In the genomic region with DNA sequence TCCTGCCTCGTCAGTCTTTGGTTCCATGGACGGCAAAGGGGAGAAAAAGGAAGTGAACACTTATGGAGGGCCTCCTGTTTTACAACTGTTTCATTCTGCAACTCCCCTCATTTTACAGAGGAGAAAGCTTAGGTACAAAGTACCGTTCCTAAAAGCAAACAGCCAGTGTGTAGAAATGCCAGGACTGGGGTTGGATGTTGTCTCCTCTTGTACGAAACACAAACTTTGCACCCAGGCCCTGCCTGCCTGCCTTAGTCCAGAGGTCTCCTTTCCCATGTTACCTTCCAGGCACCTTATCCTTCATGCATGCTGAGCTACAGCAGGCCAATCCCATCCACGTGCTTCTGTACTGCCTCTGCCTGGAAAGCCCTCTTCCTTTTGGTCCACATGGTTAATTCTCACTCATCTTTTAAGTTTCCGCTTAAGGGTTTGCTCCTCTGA, we compare ENCODE assay signal across 1 cellular context.
TF ChIP-seq lines count a peak whose summit lies in the region.

No MANE protein-coding gene starts in this region.

TF ChIP-seq in HepG2, 621 proteins besides CTCF, POLR2A, EP300 and RAD21 (continued from another document and continues in another):
- peak; percentile 32; the same call in 1 of the 2 replicates for TF ChIP-seq IRF2 (CRISPR knock-in tag; IDR thresholded peaks at IDR 0.05)
- no peak for TF ChIP-seq FIP1L1 (IDR thresholded peaks at IDR 0.05; ENCODE audit: borderline replicate concordance, insufficient read depth, low read depth, low read length)
- TF ChIP-seq ZNF510 (CRISPR knock-in tag; IDR thresholded peaks at IDR 0.05; ENCODE audit: low read depth), result no peak
- TF ChIP-seq IKZF4 (CRISPR knock-in tag; IDR thresholded peaks at IDR 0.05; ENCODE audit: borderline replicate concordance, low read depth, not compliant biosample characterization), result no peak
- TF ChIP-seq, protein P1, sequence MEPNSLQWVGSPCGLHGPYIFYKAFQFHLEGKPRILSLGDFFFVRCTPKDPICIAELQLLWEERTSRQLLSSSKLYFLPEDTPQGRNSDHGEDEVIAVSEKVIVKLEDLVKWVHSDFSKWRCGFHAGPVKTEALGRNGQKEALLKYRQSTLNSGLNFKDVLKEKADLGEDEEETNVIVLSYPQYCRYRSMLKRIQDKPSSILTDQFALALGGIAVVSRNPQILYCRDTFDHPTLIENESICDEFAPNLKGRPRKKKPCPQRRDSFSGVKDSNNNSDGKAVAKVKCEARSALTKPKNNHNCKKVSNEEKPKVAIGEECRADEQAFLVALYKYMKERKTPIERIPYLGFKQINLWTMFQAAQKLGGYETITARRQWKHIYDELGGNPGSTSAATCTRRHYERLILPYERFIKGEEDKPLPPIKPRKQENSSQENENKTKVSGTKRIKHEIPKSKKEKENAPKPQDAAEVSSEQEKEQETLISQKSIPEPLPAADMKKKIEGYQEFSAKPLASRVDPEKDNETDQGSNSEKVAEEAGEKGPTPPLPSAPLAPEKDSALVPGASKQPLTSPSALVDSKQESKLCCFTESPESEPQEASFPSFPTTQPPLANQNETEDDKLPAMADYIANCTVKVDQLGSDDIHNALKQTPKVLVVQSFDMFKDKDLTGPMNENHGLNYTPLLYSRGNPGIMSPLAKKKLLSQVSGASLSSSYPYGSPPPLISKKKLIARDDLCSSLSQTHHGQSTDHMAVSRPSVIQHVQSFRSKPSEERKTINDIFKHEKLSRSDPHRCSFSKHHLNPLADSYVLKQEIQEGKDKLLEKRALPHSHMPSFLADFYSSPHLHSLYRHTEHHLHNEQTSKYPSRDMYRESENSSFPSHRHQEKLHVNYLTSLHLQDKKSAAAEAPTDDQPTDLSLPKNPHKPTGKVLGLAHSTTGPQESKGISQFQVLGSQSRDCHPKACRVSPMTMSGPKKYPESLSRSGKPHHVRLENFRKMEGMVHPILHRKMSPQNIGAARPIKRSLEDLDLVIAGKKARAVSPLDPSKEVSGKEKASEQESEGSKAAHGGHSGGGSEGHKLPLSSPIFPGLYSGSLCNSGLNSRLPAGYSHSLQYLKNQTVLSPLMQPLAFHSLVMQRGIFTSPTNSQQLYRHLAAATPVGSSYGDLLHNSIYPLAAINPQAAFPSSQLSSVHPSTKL (CRISPR knock-in tag; IDR thresholded peaks at IDR 0.05), result peak; percentile 63
- no peak for TF ChIP-seq CC2D1A (CRISPR knock-in tag; IDR thresholded peaks at IDR 0.05)
- TF ChIP-seq, protein P2, sequence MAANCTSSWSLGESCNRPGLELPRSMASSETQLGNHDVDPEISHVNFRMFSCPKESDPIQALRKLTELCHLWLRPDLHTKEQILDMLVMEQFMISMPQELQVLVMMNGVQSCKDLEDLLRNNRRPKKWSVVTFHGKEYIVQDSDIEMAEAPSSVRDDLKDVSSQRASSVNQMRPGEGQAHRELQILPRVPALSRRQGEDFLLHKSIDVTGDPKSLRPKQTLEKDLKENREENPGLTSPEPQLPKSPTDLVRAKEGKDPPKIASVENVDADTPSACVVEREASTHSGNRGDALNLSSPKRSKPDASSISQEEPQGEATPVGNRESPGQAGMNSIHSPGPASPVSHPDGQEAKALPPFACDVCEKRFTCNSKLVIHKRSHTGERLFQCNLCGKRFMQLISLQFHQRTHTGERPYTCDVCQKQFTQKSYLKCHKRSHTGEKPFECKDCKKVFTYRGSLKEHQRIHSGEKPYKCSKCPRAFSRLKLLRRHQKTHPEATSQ (CRISPR knock-in tag; IDR thresholded peaks at IDR 0.05; ENCODE audit: borderline replicate concordance), result 0 out of 2 replicates have a peak, but pooled peaks have one; percentile 40
- TF ChIP-seq MTF2 (CRISPR knock-in tag; IDR thresholded peaks at IDR 0.05; ENCODE audit: borderline replicate concordance), result no peak
- peak; percentile 89 for TF ChIP-seq MAX (IDR thresholded peaks at IDR 0.05)
- TF ChIP-seq TBX3 (IDR thresholded peaks at IDR 0.05; ENCODE audit: borderline replicate concordance), result no peak
- peak; percentile 66; the same call in 1 of the 2 replicates for TF ChIP-seq ZKSCAN5 (CRISPR knock-in tag; IDR thresholded peaks at IDR 0.05)
- TF ChIP-seq MTA1 (CRISPR knock-in tag; IDR thresholded peaks at IDR 0.05; ENCODE audit: borderline replicate concordance), result no peak
- no peak for TF ChIP-seq ZBTB7A (CRISPR knock-in tag; IDR thresholded peaks at IDR 0.05)
- no peak for TF ChIP-seq MLXIP (CRISPR knock-in tag; IDR thresholded peaks at IDR 0.05; ENCODE audit: borderline replicate concordance)
- peak; percentile 26; the same call in 1 of the 2 replicates for TF ChIP-seq ZSCAN25 (CRISPR knock-in tag; IDR thresholded peaks at IDR 0.05)
- 0 out of 2 replicates have a peak, but pooled peaks have one; percentile 19 for TF ChIP-seq GATAD2A (CRISPR knock-in tag; IDR thresholded peaks at IDR 0.05)
- no peak for TF ChIP-seq ZNF674 (CRISPR knock-in tag; IDR thresholded peaks at IDR 0.05; ENCODE audit: low read depth)
- TF ChIP-seq MED1 (CRISPR knock-in tag; IDR thresholded peaks at IDR 0.05), result peak; percentile 38; the same call in 1 of the 2 replicates
- peak; percentile 17; the same call in 1 of the 2 replicates for TF ChIP-seq CREM (IDR thresholded peaks at IDR 0.05)
- no peak for TF ChIP-seq CREM (CRISPR knock-in tag; IDR thresholded peaks at IDR 0.05)
- TF ChIP-seq PHB2 (IDR thresholded peaks at IDR 0.05; ENCODE audit: partially characterized antibody), result no peak
- TF ChIP-seq, protein P3, sequence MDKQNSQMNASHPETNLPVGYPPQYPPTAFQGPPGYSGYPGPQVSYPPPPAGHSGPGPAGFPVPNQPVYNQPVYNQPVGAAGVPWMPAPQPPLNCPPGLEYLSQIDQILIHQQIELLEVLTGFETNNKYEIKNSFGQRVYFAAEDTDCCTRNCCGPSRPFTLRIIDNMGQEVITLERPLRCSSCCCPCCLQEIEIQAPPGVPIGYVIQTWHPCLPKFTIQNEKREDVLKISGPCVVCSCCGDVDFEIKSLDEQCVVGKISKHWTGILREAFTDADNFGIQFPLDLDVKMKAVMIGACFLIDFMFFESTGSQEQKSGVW (CRISPR knock-in tag; IDR thresholded peaks at IDR 0.05; ENCODE audit: borderline replicate concordance), result no peak
- TF ChIP-seq, protein P4, sequence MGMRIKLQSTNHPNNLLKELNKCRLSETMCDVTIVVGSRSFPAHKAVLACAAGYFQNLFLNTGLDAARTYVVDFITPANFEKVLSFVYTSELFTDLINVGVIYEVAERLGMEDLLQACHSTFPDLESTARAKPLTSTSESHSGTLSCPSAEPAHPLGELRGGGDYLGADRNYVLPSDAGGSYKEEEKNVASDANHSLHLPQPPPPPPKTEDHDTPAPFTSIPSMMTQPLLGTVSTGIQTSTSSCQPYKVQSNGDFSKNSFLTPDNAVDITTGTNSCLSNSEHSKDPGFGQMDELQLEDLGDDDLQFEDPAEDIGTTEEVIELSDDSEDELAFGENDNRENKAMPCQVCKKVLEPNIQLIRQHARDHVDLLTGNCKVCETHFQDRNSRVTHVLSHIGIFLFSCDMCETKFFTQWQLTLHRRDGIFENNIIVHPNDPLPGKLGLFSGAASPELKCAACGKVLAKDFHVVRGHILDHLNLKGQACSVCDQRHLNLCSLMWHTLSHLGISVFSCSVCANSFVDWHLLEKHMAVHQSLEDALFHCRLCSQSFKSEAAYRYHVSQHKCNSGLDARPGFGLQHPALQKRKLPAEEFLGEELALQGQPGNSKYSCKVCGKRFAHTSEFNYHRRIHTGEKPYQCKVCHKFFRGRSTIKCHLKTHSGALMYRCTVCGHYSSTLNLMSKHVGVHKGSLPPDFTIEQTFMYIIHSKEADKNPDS (CRISPR knock-in tag; IDR thresholded peaks at IDR 0.05), result 0 out of 2 replicates have a peak, but pooled peaks have one; percentile 43
- 0 out of 2 replicates have a peak, but pooled peaks have one; percentile 36 for TF ChIP-seq WIZ (CRISPR knock-in tag; IDR thresholded peaks at IDR 0.05)
- no peak for TF ChIP-seq ZNF263 (CRISPR knock-in tag; IDR thresholded peaks at IDR 0.05)
- TF ChIP-seq REPIN1 (CRISPR knock-in tag; IDR thresholded peaks at IDR 0.05; ENCODE audit: borderline replicate concordance, low read depth), result peak; percentile 62; the same call in 1 of the 2 replicates
- TF ChIP-seq RBM39 (IDR thresholded peaks at IDR 0.05; ENCODE audit: low read depth, low read length, poor library complexity, severe bottlenecking), result no peak
- no peak for TF ChIP-seq TBL1XR1 (IDR thresholded peaks at IDR 0.05; ENCODE audit: borderline replicate concordance, low read length, partially characterized antibody)
- TF ChIP-seq ZNF780A (CRISPR knock-in tag; IDR thresholded peaks at IDR 0.05), result peak; percentile 89; the same call in 1 of the 2 replicates
- no peak for TF ChIP-seq HIVEP1 (CRISPR knock-in tag; IDR thresholded peaks at IDR 0.05)
- TF ChIP-seq ZMYM4 (CRISPR knock-in tag; IDR thresholded peaks at IDR 0.05), result peak; percentile 87; the same call in 1 of the 2 replicates
- TF ChIP-seq ZMYM2 (CRISPR knock-in tag; IDR thresholded peaks at IDR 0.05), result 0 out of 2 replicates have a peak, but pooled peaks have one; percentile 46
- no peak for TF ChIP-seq HMG20A (CRISPR knock-in tag; IDR thresholded peaks at IDR 0.05; ENCODE audit: borderline replicate concordance)
- peak; percentile 75; the same call in 1 of the 2 replicates for TF ChIP-seq AHDC1 (CRISPR knock-in tag; IDR thresholded peaks at IDR 0.05; ENCODE audit: borderline replicate concordance)
- TF ChIP-seq ZNF33A (CRISPR knock-in tag; IDR thresholded peaks at IDR 0.05; ENCODE audit: borderline replicate concordance), result no peak
- 0 out of 2 replicates have a peak, but pooled peaks have one; percentile 31 for TF ChIP-seq IRX3 (CRISPR knock-in tag; IDR thresholded peaks at IDR 0.05; ENCODE audit: borderline replicate concordance, low read depth)
- TF ChIP-seq ZSCAN31 (CRISPR knock-in tag; IDR thresholded peaks at IDR 0.05; ENCODE audit: low read depth), result no peak
- peak; percentile 40; the same call in 1 of the 2 replicates for TF ChIP-seq ARID2 (CRISPR knock-in tag; IDR thresholded peaks at IDR 0.05; ENCODE audit: borderline replicate concordance)
